ENCODE assay signal across 8 cellular contexts in the genomic region with DNA sequence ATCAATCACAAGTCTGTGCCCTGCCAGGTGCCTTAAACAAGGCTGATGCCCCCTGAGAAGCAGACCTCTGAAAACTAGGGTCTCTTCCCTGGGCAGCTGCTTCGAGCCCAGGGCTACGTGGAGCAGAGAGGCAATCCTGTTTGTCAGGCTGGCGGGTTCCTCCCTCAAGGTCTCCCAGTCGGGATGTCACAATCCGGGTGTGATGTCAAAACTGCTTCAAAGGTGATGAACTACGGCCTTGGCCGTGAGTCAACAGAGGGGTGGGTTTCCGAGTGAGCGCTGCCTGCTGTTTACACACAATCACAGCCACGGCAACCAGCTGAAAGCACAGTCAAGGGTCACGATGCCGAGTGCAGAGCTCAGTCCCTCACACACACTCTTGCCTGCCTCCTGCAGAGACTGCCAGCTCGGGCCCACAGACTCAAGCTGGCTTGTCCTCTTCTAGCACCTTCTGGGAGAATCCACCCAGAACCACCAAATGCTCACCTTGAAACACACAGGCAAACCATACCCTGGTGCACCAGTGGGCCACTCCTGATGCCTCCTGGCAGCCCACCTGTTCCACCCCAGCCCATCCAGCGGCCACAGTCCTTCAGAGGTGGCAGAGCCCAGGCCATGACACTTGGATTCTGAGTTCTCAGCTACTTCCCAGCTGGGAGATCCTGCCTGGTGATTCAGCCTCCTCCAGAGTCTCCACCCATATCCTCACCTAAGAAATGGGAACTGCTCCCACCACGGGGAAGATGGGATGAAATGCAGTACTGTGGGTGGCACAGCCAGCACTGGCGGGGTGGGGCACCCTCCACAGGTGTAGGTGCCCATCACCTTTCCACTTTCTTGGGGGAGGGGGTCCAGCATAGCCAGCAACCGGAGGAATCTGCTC. TPM values are rescaled to one million over a fixed set of nuclear protein-coding genes. Genes with fewer than 3 reads are reported as not detected.
A peak's percentile ranks its signal among the peaks of the same experiment; 100 is the strongest.
DNase-seq lines count a peak whose midpoint lies in the region; ATAC-seq, FAIRE-seq and TF ChIP-seq lines count a peak whose summit lies in the region.

No MANE protein-coding gene starts in this region.

- H3K4me3 ChIP-seq in AG04450 (ENCODE audit: low read depth, low read length) (no peak overlapping the region), lower lobe of right lung (no peak overlapping the region)

- ATAC-seq in lower lobe of right lung (peak; percentile 85 to 88), HG02642 (IDR thresholded peaks at IDR 0.05; ENCODE audit: poor library complexity, unreplicated experiment) (no peak), HG02759 (IDR thresholded peaks at IDR 0.05; ENCODE audit: unreplicated experiment) (no peak)

- H3K27me3 ChIP-seq in AG04450 (ENCODE audit: control insufficient read depth, insufficient read depth, low read length) (no peaks in the 10 kb centered on the region), lower lobe of right lung (ENCODE audit: low read depth) (no peaks in the 10 kb centered on the region)

- CTCF ChIA-PET in AG04450 (lab: Charles Lee) = interaction anchor here (1.3 kb wide), 1 partner anchor 45 kb away, joined by 5 read pairs; no protein-coding TSS in a partner anchor

- H3K4me3 Mint-ChIP-seq in chondrocyte (ENCODE audit: unreplicated experiment) = no peak overlapping the region

- no peaks in the 10 kb centered on the region for H3K36me3 ChIP-seq in lower lobe of right lung

- intact Hi-C loops in lower lobe of right lung (cut with DNase I) = no loop called here

- H3K36me3 Mint-ChIP-seq in chondrocyte (ENCODE audit: low read depth) = no peaks in the 10 kb centered on the region

- H3K27ac ChIP-seq in AG04450 (ENCODE audit: low read depth, low read length) (peak overlapping the region; percentile 40), lower lobe of right lung (peak overlapping the region; percentile 70)

- FAIRE-seq in D721Med (lab: Jason Lieb, UNC) = no peak

- peaks cover 41% of the 10 kb centered on the region for H3K4me1 Mint-ChIP-seq in chondrocyte (ENCODE audit: low read depth)

- no peaks in the 10 kb centered on the region for H3K9me3 Mint-ChIP-seq in chondrocyte (ENCODE audit: low read depth)

- peaks cover 66% of the 10 kb centered on the region for H3K4me1 ChIP-seq in lower lobe of right lung

- POLR2A ChIA-PET in AG04450 (lab: Yijun Ruan, JAX) = interaction anchor here (0.6 kb wide), 1 partner anchor 23 kb away, joined by 3 read pairs; no protein-coding TSS in a partner anchor

- no peaks in the 10 kb centered on the region for H3K27me3 Mint-ChIP-seq in chondrocyte (ENCODE audit: low read depth)

- no peak for TF ChIP-seq CTCF in AG04450 (IDR thresholded peaks at IDR 0.05; ENCODE audit: low read depth, low read length)
- TF ChIP-seq CTCF in chondrocyte (IDR thresholded peaks at IDR 0.05) = no peak
- TF ChIP-seq CTCF in lower lobe of right lung (IDR thresholded peaks at IDR 0.05) = no peak
- no peak for TF ChIP-seq CTCF in D721Med (IDR thresholded peaks at IDR 0.05; ENCODE audit: insufficient read depth, missing control alignments)

- peak overlapping the region; percentile 79 for H3K27ac Mint-ChIP-seq in chondrocyte (ENCODE audit: unreplicated experiment)

- DNase-seq in AG04450 (ENCODE audit: low read depth, low spot score) (no peak), MV-4-11 (lab: John Stamatoyannopoulos, UW) (peak; percentile 82), chondrocyte (ENCODE audit: low spot score) (no peak), lower lobe of right lung (peak; percentile 87), NCI-H82 (lab: John Stamatoyannopoulos, UW) (no peak), D721Med (ENCODE audit: insufficient read length, low spot score) (no peak)

- H3K9me3 ChIP-seq in AG04450 (ENCODE audit: control insufficient read depth, insufficient read depth, low read length) = no peaks in the 10 kb centered on the region
- H3K9me3 ChIP-seq in lower lobe of right lung = no peaks in the 10 kb centered on the region

RNA-seq across cellular contexts. Expression of a gene that starts 6.8 kb away (rescaled TPM):
- 2.7 and 4.1 TPM in 2 replicates for polyA plus RNA-seq in AG04450 (2011; rRNA removed)
- 4.9 and 7.6 TPM in 2 replicates for polyA minus RNA-seq in AG04450 (2011; rRNA and poly(A)+ RNA removed)
- total RNA-seq in chondrocyte (12.4 to 14.0 TPM (median 13.0 TPM) in 3 replicates), lower lobe of right lung (19.7 TPM)

RNA-seq across cellular contexts. Expression of a gene that starts 28.3 kb away (rescaled TPM):
- polyA plus RNA-seq in AG04450 (2011; rRNA removed) = 123 and 192 TPM in 2 replicates
- polyA minus RNA-seq in AG04450 (2011; rRNA and poly(A)+ RNA removed) = 73.5 and 113 TPM in 2 replicates
- total RNA-seq in chondrocyte = 168 to 192 TPM (median 190 TPM) in 3 replicates
- 195 TPM for total RNA-seq in lower lobe of right lung

RNA-seq across cellular contexts. Expression of a gene that starts 42.6 kb away (rescaled TPM):
- polyA plus RNA-seq in AG04450 (2011; rRNA removed) = 77.3 and 104 TPM in 2 replicates
- polyA minus RNA-seq in AG04450 (2011; rRNA and poly(A)+ RNA removed) = 99.7 and 168 TPM in 2 replicates
- total RNA-seq in chondrocyte (63.4 to 69.8 TPM (median 65.4 TPM) in 3 replicates), lower lobe of right lung (71.9 TPM)

RNA-seq across cellular contexts. Expression of a gene that starts 56.6 kb away (rescaled TPM):
- 1,723 and 2,315 TPM in 2 replicates for polyA plus RNA-seq in AG04450 (2011; rRNA removed)
- 1,114 and 1,571 TPM in 2 replicates for polyA minus RNA-seq in AG04450 (2011; rRNA and poly(A)+ RNA removed)
- 712 to 830 TPM (median 749 TPM) in 3 replicates for total RNA-seq in chondrocyte
- total RNA-seq in lower lobe of right lung = 884 TPM

Comparison
In these comparisons a context has a peak if more than half of its experiments do, and no peak if none do; other contexts are left out.
1. DNase-seq: peak in MV-4-11 (single experiment) and lower lobe of right lung (single experiment); none in AG04450 (single experiment), chondrocyte (single experiment), NCI-H82 (single experiment) and D721Med (single experiment).
2. ATAC-seq: peak in lower lobe of right lung (2 of 2); none in HG02642 (single experiment) and HG02759 (single experiment).